ENCODE assay signal across 11 cellular contexts in genomic region chr6:169215201-169215661, GRCh38. TPM values are rescaled to one million over a fixed set of nuclear protein-coding genes. Genes with fewer than 3 reads are reported as not detected.
DNase-seq lines count a peak whose midpoint lies in the region; ATAC-seq and TF ChIP-seq lines count a peak whose summit lies in the region.
"Had no signal": no experiment of that assay in that cellular context is flagged by ENCODE, and none has a peak within 500 bp of the region (broad histone marks: within the 10 kb centered on the region; RNA-seq: fewer than 3 reads in every experiment).

No MANE protein-coding gene starts in this region.

- peaks cover 9% of the 10 kb centered on the region for H3K4me1 ChIP-seq in foreskin keratinocyte

- peak overlapping the region; percentile 17 for H3K27ac Mint-ChIP-seq in CD4-positive, alpha-beta T cell
- H3K27ac Mint-ChIP-seq in activated CD4-positive, alpha-beta T cell treated with anti-CD3 and anti-CD28 coated beads for 36 hours: no peak overlapping the region
- no peak overlapping the region for H3K27ac Mint-ChIP-seq in activated CD8-positive, alpha-beta T cell treated with anti-CD3 and anti-CD28 coated beads, Interleukin-2, amount 10 ng/mL, durations not matched to agents 7 days and 5 days

- intact Hi-C loops in CD4-positive, alpha-beta T cell (cut with DNase I, micrococcal nuclease): loop anchor here in 1 of 2 experiments (2.0 kb wide), 1 partner anchor 438 kb away; no protein-coding TSS in a partner anchor
- intact Hi-C loops in activated CD4-positive, alpha-beta T cell treated with anti-CD3 and anti-CD28 coated beads for 36 hours (cut with DNase I, micrococcal nuclease): loop anchor here in 1 of 2 experiments (10.0 kb wide), 1 partner anchor 320 kb away; no protein-coding TSS in a partner anchor

- peaks cover 25% of the 10 kb centered on the region for H3K4me1 Mint-ChIP-seq in CD4-positive, alpha-beta T cell (ENCODE audit: low read depth)
- H3K4me1 Mint-ChIP-seq in activated CD4-positive, alpha-beta T cell treated with anti-CD3 and anti-CD28 coated beads for 36 hours: peaks cover 14% of the 10 kb centered on the region
- peaks cover 6% of the 10 kb centered on the region for H3K4me1 Mint-ChIP-seq in activated CD8-positive, alpha-beta T cell treated with anti-CD3 and anti-CD28 coated beads, Interleukin-2, amount 10 ng/mL, durations not matched to agents 7 days and 5 days (ENCODE audit: low read depth)

- H3K27me3 ChIP-seq in CD4-positive, alpha-beta T cell (ENCODE audit: control insufficient read depth, insufficient read depth, low read length): no peaks in the 10 kb centered on the region
- H3K27me3 ChIP-seq in foreskin keratinocyte: no peaks in the 10 kb centered on the region

- DNase-seq in CD4-positive, alpha-beta T cell: no peak
- DNase-seq in foreskin keratinocyte (no peak), putamen (ENCODE audit: low spot score) (peak; percentile 17), HPDE6-E6E7 (ENCODE audit: extremely low spot score) (no peak)
- no peak for DNase-seq in activated CD4-positive, alpha-beta T cell treated with anti-CD3 and anti-CD28 coated beads for 36 hours
- no peak for DNase-seq in activated CD8-positive, alpha-beta T cell treated with anti-CD3 and anti-CD28 coated beads, Interleukin-2, amount 10 ng/mL, durations not matched to agents 7 days and 5 days
- DNase-seq: CD4-positive, alpha-beta memory T cell; NCI-H526 treated with DMSO at 0.1 percent for 48 hours had no signal

- peaks cover 11% of the 10 kb centered on the region for H3K9me3 Mint-ChIP-seq in CD4-positive, alpha-beta T cell
- H3K9me3 Mint-ChIP-seq in activated CD4-positive, alpha-beta T cell treated with anti-CD3 and anti-CD28 coated beads for 36 hours (ENCODE audit: low read depth): peaks cover 8% of the 10 kb centered on the region
- H3K9me3 Mint-ChIP-seq in activated CD8-positive, alpha-beta T cell treated with anti-CD3 and anti-CD28 coated beads, Interleukin-2, amount 10 ng/mL, durations not matched to agents 7 days and 5 days (ENCODE audit: insufficient read depth): peaks cover 9% of the 10 kb centered on the region

- H3K4me3 Mint-ChIP-seq in CD4-positive, alpha-beta T cell: no peak overlapping the region
- no peak overlapping the region for H3K4me3 Mint-ChIP-seq in activated CD4-positive, alpha-beta T cell treated with anti-CD3 and anti-CD28 coated beads for 36 hours
- H3K4me3 Mint-ChIP-seq in activated CD8-positive, alpha-beta T cell treated with anti-CD3 and anti-CD28 coated beads, Interleukin-2, amount 10 ng/mL, durations not matched to agents 7 days and 5 days: no peak overlapping the region

- TF ChIP-seq CTCF in CD4-positive, alpha-beta T cell (IDR thresholded peaks at IDR 0.05): no peak
- TF ChIP-seq CTCF in foreskin keratinocyte (conservative IDR thresholded peaks at IDR 0.05): no peak

- no peaks in the 10 kb centered on the region for H3K27me3 Mint-ChIP-seq in CD4-positive, alpha-beta T cell
- H3K27me3 Mint-ChIP-seq in activated CD4-positive, alpha-beta T cell treated with anti-CD3 and anti-CD28 coated beads for 36 hours: no peaks in the 10 kb centered on the region
- H3K27me3 Mint-ChIP-seq in activated CD8-positive, alpha-beta T cell treated with anti-CD3 and anti-CD28 coated beads, Interleukin-2, amount 10 ng/mL, durations not matched to agents 7 days and 5 days (ENCODE audit: low read depth): no peaks in the 10 kb centered on the region
- H3K27me3 Mint-ChIP-seq: CD4-positive, alpha-beta memory T cell had no signal

- no peak for ATAC-seq in CD4-positive, alpha-beta T cell (ENCODE audit: poor library complexity)
- no peak for ATAC-seq in foreskin keratinocyte
- no peak for ATAC-seq in activated CD4-positive, alpha-beta T cell treated with anti-CD3 and anti-CD28 coated beads for 36 hours
- no peak for ATAC-seq in activated CD8-positive, alpha-beta T cell treated with anti-CD3 and anti-CD28 coated beads, Interleukin-2, amount 10 ng/mL, durations not matched to agents 7 days and 5 days
- ATAC-seq in GM18909 (IDR thresholded peaks at IDR 0.05; ENCODE audit: poor library complexity, unreplicated experiment): no peak

- no peak overlapping the region for H3K27ac ChIP-seq in CD4-positive, alpha-beta T cell (ENCODE audit: low read depth, low read length)
- H3K27ac ChIP-seq in adipose tissue (ENCODE audit: low read depth, low read length) (peak overlapping the region; percentile 1), foreskin keratinocyte (peak overlapping the region; percentile 79)

- H3K36me3 Mint-ChIP-seq in CD4-positive, alpha-beta T cell (ENCODE audit: low read depth): no peaks in the 10 kb centered on the region
- H3K36me3 Mint-ChIP-seq in activated CD4-positive, alpha-beta T cell treated with anti-CD3 and anti-CD28 coated beads for 36 hours (ENCODE audit: low read depth): no peaks in the 10 kb centered on the region
- peaks cover 15% of the 10 kb centered on the region for H3K36me3 Mint-ChIP-seq in activated CD8-positive, alpha-beta T cell treated with anti-CD3 and anti-CD28 coated beads, Interleukin-2, amount 10 ng/mL, durations not matched to agents 7 days and 5 days (ENCODE audit: low read depth)

- CTCF ChIA-PET in CD4-positive, alpha-beta T cell (lab: Charles Lee): no interaction called here
- CTCF ChIA-PET in activated CD4-positive, alpha-beta T cell treated with anti-CD3 and anti-CD28 coated beads for 36 hours (lab: Charles Lee): no interaction called here
- CTCF ChIA-PET in activated CD8-positive, alpha-beta T cell treated with anti-CD3 and anti-CD28 coated beads, Interleukin-2, amount 10 ng/mL, durations not matched to agents 7 days and 5 days (lab: Charles Lee): no interaction called here

- POLR2A ChIA-PET in CD4-positive, alpha-beta T cell (lab: Charles Lee): no interaction called here
- POLR2A ChIA-PET in activated CD4-positive, alpha-beta T cell treated with anti-CD3 and anti-CD28 coated beads for 36 hours (lab: Charles Lee): no interaction called here
- POLR2A ChIA-PET in activated CD8-positive, alpha-beta T cell treated with anti-CD3 and anti-CD28 coated beads, Interleukin-2, amount 10 ng/mL, durations not matched to agents 7 days and 5 days (lab: Charles Lee): no interaction called here

- H3K9me3 ChIP-seq in CD4-positive, alpha-beta T cell (ENCODE audit: control insufficient read depth, low read length): no peaks in the 10 kb centered on the region
- H3K9me3 ChIP-seq: HAP-1 had no signal

- WGBS in adipose tissue, 3 donors: 46 to 57% (median 54%) methylated on average over 11 of the region's 11 CpGs

RNA-seq across cellular contexts. Expression of gene THBS2, which starts 38.4 kb away (rescaled TPM):
- total RNA-seq in CD4-positive, alpha-beta T cell: not detected
- polyA plus RNA-seq in adipose tissue (10 to 100 TPM in 2 of 3 donors, 1 to 10 TPM in 1; 2.6 to 39.4 (median 20.2) TPM), foreskin keratinocyte (85.3 and 98.3 TPM in 2 replicates)
- 345 and 346 TPM in 2 replicates for total RNA-seq in foreskin keratinocyte
- total RNA-seq in activated CD4-positive, alpha-beta T cell treated with anti-CD3 and anti-CD28 coated beads for 36 hours: not detected
- total RNA-seq in activated CD8-positive, alpha-beta T cell treated with anti-CD3 and anti-CD28 coated beads, Interleukin-2, amount 10 ng/mL, durations not matched to agents 7 days and 5 days: not detected
- total RNA-seq: CD4-positive, alpha-beta memory T cell had no signal

Comparison
In these comparisons a context has a peak if more than half of its experiments do, and no peak if none do; other contexts are left out.
1. RNA of gene THBS2, which starts 38.4 kb away (total RNA-seq): 345 to 346 TPM in foreskin keratinocyte; not detected in activated CD4-positive, alpha-beta T cell treated with anti-CD3 and anti-CD28 coated beads for 36 hours, not detected in CD4-positive, alpha-beta T cell and not detected in activated CD8-positive, alpha-beta T cell treated with anti-CD3 and anti-CD28 coated beads, Interleukin-2, amount 10 ng/mL, durations not matched to agents 7 days and 5 days; every median in the first group is over 100 times any median in the second.